21 cellular contexts compared by ENCODE assay signal in genomic region chr5:75405296-75405695, GRCh38.
DNase-seq lines count a peak whose midpoint lies in the region; ATAC-seq and TF ChIP-seq lines count a peak whose summit lies in the region.
"Had no signal": no experiment of that assay in that cellular context is flagged by ENCODE, and none has a peak within 500 bp of the region (broad histone marks: within the 10 kb centered on the region; RNA-seq: fewer than 3 reads in every experiment).

No MANE protein-coding gene starts in this region.

- H3K36me3 ChIP-seq in PC-9 (ENCODE audit: low read depth) = peaks cover 4% of the 10 kb centered on the region; the same call in 1 of the 2 replicates

- no peaks in the 10 kb centered on the region for H3K27me3 Mint-ChIP-seq in stimulated activated naive CD8-positive, alpha-beta T cell treated with anti-CD3 and anti-CD28 coated beads, Interleukin-15, Interleukin-2, amounts not matched to agents 100 ng/mL and 50 ng/mL, for 24 hours
- no peaks in the 10 kb centered on the region for H3K27me3 Mint-ChIP-seq in stimulated activated naive CD8-positive, alpha-beta T cell treated with anti-CD3 and anti-CD28 coated beads, Interleukin-15, amount 100 ng/mL, for 72 hours

- H3K27me3 ChIP-seq in PC-9 (ENCODE audit: insufficient read depth, low read depth) = no peaks in the 10 kb centered on the region
- H3K27me3 ChIP-seq: Peyer's patch, upper lobe of right lung had no signal

- H3K4me3 Mint-ChIP-seq in stimulated activated naive CD8-positive, alpha-beta T cell treated with anti-CD3 and anti-CD28 coated beads, Interleukin-15, Interleukin-2, amounts not matched to agents 100 ng/mL and 50 ng/mL, for 24 hours = no peak overlapping the region
- H3K4me3 Mint-ChIP-seq in stimulated activated naive CD8-positive, alpha-beta T cell treated with anti-CD3 and anti-CD28 coated beads, Interleukin-15, amount 100 ng/mL, for 72 hours = no peak overlapping the region
- H3K4me3 Mint-ChIP-seq: neural crest cell had no signal

- no TSS peak for BruUV-seq in PC-9 (replicated peaks; lab: Mats Ljungman, UMichigan)

- H4K20me1 ChIP-seq in PC-9 (ENCODE audit: insufficient read depth) = no peaks in the 10 kb centered on the region

- no peak overlapping the region for H3K4me3 ChIP-seq in PC-9
- H3K4me3 ChIP-seq: Peyer's patch, upper lobe of right lung had no signal

- peaks cover 5% of the 10 kb centered on the region for H3K4me1 Mint-ChIP-seq in stimulated activated naive CD8-positive, alpha-beta T cell treated with anti-CD3 and anti-CD28 coated beads, Interleukin-15, Interleukin-2, amounts not matched to agents 100 ng/mL and 50 ng/mL, for 24 hours (ENCODE audit: low read depth)
- peaks cover 14% of the 10 kb centered on the region for H3K4me1 Mint-ChIP-seq in stimulated activated naive CD8-positive, alpha-beta T cell treated with anti-CD3 and anti-CD28 coated beads, Interleukin-15, amount 100 ng/mL, for 72 hours
- H3K4me1 Mint-ChIP-seq: neural crest cell had no signal

- no peaks in the 10 kb centered on the region for H3K9me2 ChIP-seq in PC-9 (ENCODE audit: insufficient read depth)

- CTCF ChIA-PET in PC-9 (lab: Charles Lee) (no interaction called here), HEK293T (lab: Yijun Ruan, JAX) (no interaction called here)

- no peak for ATAC-seq in stimulated activated naive CD8-positive, alpha-beta T cell treated with anti-CD3 and anti-CD28 coated beads, Interleukin-15, amount 100 ng/mL, for 72 hours
- ATAC-seq in GM18520 (IDR thresholded peaks at IDR 0.05; ENCODE audit: unreplicated experiment) = no peak
- ATAC-seq: upper lobe of right lung had no signal

- H3K27ac ChIP-seq in PC-9 (peak overlapping the region; percentile 51), epithelial cell of prostate (peak overlapping the region; percentile 49)
- H3K27ac ChIP-seq: Peyer's patch, upper lobe of right lung had no signal

- H3K27ac Mint-ChIP-seq in stimulated activated naive CD8-positive, alpha-beta T cell treated with anti-CD3 and anti-CD28 coated beads, Interleukin-15, Interleukin-2, amounts not matched to agents 100 ng/mL and 50 ng/mL, for 24 hours = peak overlapping the region; percentile 37
- peak overlapping the region in 1 of 2 donors; percentile 1 for H3K27ac Mint-ChIP-seq in stimulated activated naive CD8-positive, alpha-beta T cell treated with anti-CD3 and anti-CD28 coated beads, Interleukin-15, amount 100 ng/mL, for 72 hours

- intact Hi-C loops in PC-9 (cut with micrococcal nuclease; ENCODE audit: unreplicated experiment) = no loop called here

- no peak for TF ChIP-seq CTCF in PC-9 (conservative IDR thresholded peaks at IDR 0.05)

- peaks cover 36% of the 10 kb centered on the region for H3K36me3 Mint-ChIP-seq in stimulated activated naive CD8-positive, alpha-beta T cell treated with anti-CD3 and anti-CD28 coated beads, Interleukin-15, Interleukin-2, amounts not matched to agents 100 ng/mL and 50 ng/mL, for 24 hours (ENCODE audit: low read depth)

- H3K9me3 Mint-ChIP-seq in stimulated activated naive CD8-positive, alpha-beta T cell treated with anti-CD3 and anti-CD28 coated beads, Interleukin-15, Interleukin-2, amounts not matched to agents 100 ng/mL and 50 ng/mL, for 24 hours = no peaks in the 10 kb centered on the region
- H3K9me3 Mint-ChIP-seq in stimulated activated naive CD8-positive, alpha-beta T cell treated with anti-CD3 and anti-CD28 coated beads, Interleukin-15, amount 100 ng/mL, for 72 hours = no peaks in the 10 kb centered on the region
- H3K9me3 Mint-ChIP-seq: activated naive CD4-positive, alpha-beta T cell treated with anti-CD3 and anti-CD28 coated beads, Interleukin-2, amount 50 U/mL, for 72 hours; neural crest cell had no signal

- no peaks in the 10 kb centered on the region for H3K9me3 ChIP-seq in PC-9 (ENCODE audit: insufficient read depth, low read depth)
- H3K9me3 ChIP-seq: Peyer's patch, upper lobe of right lung had no signal

- H3K4me2 ChIP-seq in PC-9 = no peak overlapping the region

- no peak overlapping the region for H2AFZ ChIP-seq in PC-9

- no peak for DNase-seq in stimulated activated naive CD8-positive, alpha-beta T cell treated with anti-CD3 and anti-CD28 coated beads, Interleukin-15, amount 100 ng/mL, for 72 hours
- peak; percentile 2 to 52 for DNase-seq in PC-9
- peak; percentile 34 for DNase-seq in epithelial cell of prostate (ENCODE audit: low read depth, low spot score)
- no peak for DNase-seq in NCI-H345 treated with DMSO at 0.1 percent for 48 hours (lab: John Stamatoyannopoulos, UW; ENCODE audit: unreplicated experiment)
- no peak for DNase-seq in HEK293T (ENCODE audit: extremely low spot score)
- no peak for DNase-seq in stimulated activated CD8-positive, alpha-beta memory T cell treated with anti-CD3 and anti-CD28 coated beads, Interleukin-4, amount 100 ng/mL, for 48 hours
- DNase-seq: ACHN; activated T-cell treated with anti-CD3 and anti-CD28 coated beads, Interleukin-2, amount 50 U/mL, for 1 hour; caudate nucleus; DMS79 treated with DMSO at 0.1 percent for 48 hours; effector memory CD4-positive, alpha-beta T cell; midbrain; NCI-H2107; Peyer's patch; stimulated activated CD4-positive, alpha-beta T cell treated with anti-CD3 and anti-CD28 coated beads, Interleukin-12 subunit alpha, Interleukin-12 subunit beta, amount 100 ng/mL, for 4 hours; stimulated activated naive CD4-positive, alpha-beta T cell; upper lobe of right lung had no signal

- no peaks in the 10 kb centered on the region for H3F3A ChIP-seq in PC-9 (ENCODE audit: insufficient read depth, low read depth)

- POLR2A ChIA-PET in PC-9 (lab: Charles Lee; ENCODE audit: unreplicated experiment) (no interaction called here), HEK293T (lab: Yijun Ruan, JAX) (no interaction called here)

- no peaks in the 10 kb centered on the region for H3K79me2 ChIP-seq in PC-9 (ENCODE audit: low read depth)

- peaks cover 9% of the 10 kb centered on the region; the same call in 1 of the 2 replicates for H3K4me1 ChIP-seq in PC-9 (replicated peaks; ENCODE audit: insufficient read depth)
- H3K4me1 ChIP-seq: Peyer's patch, upper lobe of right lung had no signal

TF ChIP-seq in HEK293T, 16 proteins besides CTCF, POLR2A, EP300 and RAD21:
- TF ChIP-seq CTBP1 (IDR thresholded peaks at IDR 0.05; ENCODE audit: borderline replicate concordance) = no peak
- no peak for TF ChIP-seq BHLHE40 (IDR thresholded peaks at IDR 0.05; ENCODE audit: borderline replicate concordance)
- TF ChIP-seq FOXM1 (IDR thresholded peaks at IDR 0.05; ENCODE audit: borderline replicate concordance) = no peak
- no peak for TF ChIP-seq ZNF384 (IDR thresholded peaks at IDR 0.05)
- no peak for TF ChIP-seq ELF4 (IDR thresholded peaks at IDR 0.05)
- no peak for TF ChIP-seq NFRKB (IDR thresholded peaks at IDR 0.05)
- no peak for TF ChIP-seq SUZ12 (IDR thresholded peaks at IDR 0.05)
- no peak for TF ChIP-seq HDGF (IDR thresholded peaks at IDR 0.05; ENCODE audit: borderline replicate concordance)
- no peak for TF ChIP-seq FOXA1 (IDR thresholded peaks at IDR 0.05)
- TF ChIP-seq PKNOX1 (IDR thresholded peaks at IDR 0.05) = no peak
TF ChIP-seq in HEK293T: peak in this region for 0.

Comparison
In these comparisons a context has a peak if more than half of its experiments do, and no peak if none do; other contexts are left out.
1. DNase-seq: peak in PC-9 (2 of 2) and epithelial cell of prostate (single experiment); none in stimulated activated naive CD8-positive, alpha-beta T cell treated with anti-CD3 and anti-CD28 coated beads, Interleukin-15, amount 100 ng/mL, for 72 hours (0 of 2), NCI-H345 treated with DMSO at 0.1 percent for 48 hours (single experiment), HEK293T (single experiment) and stimulated activated CD8-positive, alpha-beta memory T cell treated with anti-CD3 and anti-CD28 coated beads, Interleukin-4, amount 100 ng/mL, for 48 hours (single experiment).